2 cellular contexts compared by ENCODE assay signal in genomic region chr9:36788534-36788933, GRCh38.
TF ChIP-seq lines count a peak whose summit lies in the region.

No MANE protein-coding gene starts in this region.

TF ChIP-seq in GM23338, 12 proteins besides CTCF, POLR2A, EP300 and RAD21 (continued from another document):
- no peak for TF ChIP-seq STAT1 (IDR thresholded peaks at IDR 0.05; ENCODE audit: unreplicated experiment)
- TF ChIP-seq EZH2 (IDR thresholded peaks at IDR 0.05; ENCODE audit: low read depth, unreplicated experiment): no peak
- TF ChIP-seq REST (IDR thresholded peaks at IDR 0.05; ENCODE audit: unreplicated experiment): no peak
- TF ChIP-seq JUNB (IDR thresholded peaks at IDR 0.05; ENCODE audit: unreplicated experiment): no peak
- no peak for TF ChIP-seq ZNF331 (CRISPR knock-in tag; IDR thresholded peaks at IDR 0.05; ENCODE audit: low read depth)
- TF ChIP-seq NANOG (IDR thresholded peaks at IDR 0.05; ENCODE audit: borderline replicate concordance): no peak
- TF ChIP-seq ZNF114 (CRISPR knock-in tag; IDR thresholded peaks at IDR 0.05): no peak
- no peak for TF ChIP-seq ZNF462 (CRISPR knock-in tag; IDR thresholded peaks at IDR 0.05)
TF ChIP-seq in GM23338: peak in this region for 0.

TF ChIP-seq in GM12878, 131 proteins besides CTCF, POLR2A, EP300 and RAD21 (continued from another document):
- TF ChIP-seq BCL3 (IDR thresholded peaks at IDR 0.05; ENCODE audit: borderline replicate concordance, insufficient read depth, low read depth, low read length, poor library complexity, severe bottlenecking) (no peak), FOS (IDR thresholded peaks at IDR 0.05; ENCODE audit: borderline replicate concordance, extremely low read depth, insufficient read length) (no peak), NR2F1 (conservative IDR thresholded peaks at IDR 0.05) (no peak), CBX5 (IDR thresholded peaks at IDR 0.05; ENCODE audit: low read depth) (no peak), POU2F2 (IDR thresholded peaks at IDR 0.05; ENCODE audit: borderline replicate concordance, low read depth, low read length) (no peak), ELK1 (IDR thresholded peaks at IDR 0.05; ENCODE audit: low read depth, low read length) (no peak), RAD51 (IDR thresholded peaks at IDR 0.05) (no peak), ZSCAN29 (IDR thresholded peaks at IDR 0.05) (no peak), NFXL1 (IDR thresholded peaks at IDR 0.05; ENCODE audit: borderline replicate concordance) (no peak), GATAD2B (conservative IDR thresholded peaks at IDR 0.05; ENCODE audit: low read depth) (no peak), CUX1 (IDR thresholded peaks at IDR 0.05; ENCODE audit: insufficient replicate concordance, low read depth, low read length) (no peak)
